Comparison of ENCODE assay signal across 1 cellular context in the genomic region with DNA sequence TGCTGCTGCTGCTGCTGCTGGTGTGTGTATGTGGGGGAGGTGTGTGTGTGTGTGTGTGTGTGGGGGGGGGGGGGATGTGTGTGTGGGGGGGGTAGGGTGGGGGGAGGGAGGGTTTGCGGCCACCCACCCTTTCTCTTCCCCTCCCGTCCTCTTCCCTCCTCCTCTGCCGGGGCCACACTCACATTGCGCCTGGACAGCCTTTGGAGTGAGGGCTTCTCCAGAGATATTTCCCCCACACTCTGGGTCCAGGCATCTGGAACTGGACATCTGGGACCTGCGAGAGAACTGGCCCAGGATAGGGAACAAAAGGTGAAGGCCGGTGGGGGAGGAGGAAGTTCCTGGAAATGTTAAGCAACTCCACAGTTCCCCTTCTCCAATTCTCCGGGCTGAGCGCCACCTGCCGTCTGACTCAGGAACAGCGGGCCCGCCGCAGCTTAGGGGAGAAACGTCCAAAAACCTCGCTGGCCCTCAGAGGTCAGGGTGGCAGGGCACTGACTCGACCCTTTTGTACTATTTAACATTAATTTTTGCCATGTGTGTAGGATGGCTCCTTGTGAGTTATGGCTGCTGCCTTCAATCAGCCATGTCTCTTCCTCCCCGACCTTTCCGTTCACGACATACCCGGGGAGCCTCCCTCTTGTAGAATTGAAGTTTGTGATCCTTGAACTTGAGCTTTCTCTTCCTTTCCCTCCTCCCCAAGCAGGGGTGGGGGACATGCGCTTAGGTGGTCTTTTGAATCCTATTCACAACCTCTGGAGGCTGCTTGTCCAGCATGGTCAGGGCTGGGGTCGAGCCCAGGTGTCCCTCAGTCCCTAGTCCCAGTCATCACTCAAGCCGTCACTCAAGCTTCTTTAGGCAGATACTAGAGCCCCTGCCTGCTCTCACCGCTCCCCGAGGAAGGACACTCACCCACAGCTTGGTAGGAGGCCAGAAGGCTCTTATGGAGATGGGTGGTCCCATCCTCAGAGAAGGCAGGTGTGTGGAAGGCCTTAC.
TF ChIP-seq lines count a peak whose summit lies in the region.

A gene with protein sequence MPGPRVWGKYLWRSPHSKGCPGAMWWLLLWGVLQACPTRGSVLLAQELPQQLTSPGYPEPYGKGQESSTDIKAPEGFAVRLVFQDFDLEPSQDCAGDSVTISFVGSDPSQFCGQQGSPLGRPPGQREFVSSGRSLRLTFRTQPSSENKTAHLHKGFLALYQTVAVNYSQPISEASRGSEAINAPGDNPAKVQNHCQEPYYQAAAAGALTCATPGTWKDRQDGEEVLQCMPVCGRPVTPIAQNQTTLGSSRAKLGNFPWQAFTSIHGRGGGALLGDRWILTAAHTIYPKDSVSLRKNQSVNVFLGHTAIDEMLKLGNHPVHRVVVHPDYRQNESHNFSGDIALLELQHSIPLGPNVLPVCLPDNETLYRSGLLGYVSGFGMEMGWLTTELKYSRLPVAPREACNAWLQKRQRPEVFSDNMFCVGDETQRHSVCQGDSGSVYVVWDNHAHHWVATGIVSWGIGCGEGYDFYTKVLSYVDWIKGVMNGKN (minus strand): TSS at position 287 of the 993 bp plus-strand sequence. CDS start 34 bp downstream, at position 253.

TF ChIP-seq in K562, 482 proteins besides CTCF, POLR2A, EP300 and RAD21 (continued from another document):
- TF ChIP-seq, protein P1, sequence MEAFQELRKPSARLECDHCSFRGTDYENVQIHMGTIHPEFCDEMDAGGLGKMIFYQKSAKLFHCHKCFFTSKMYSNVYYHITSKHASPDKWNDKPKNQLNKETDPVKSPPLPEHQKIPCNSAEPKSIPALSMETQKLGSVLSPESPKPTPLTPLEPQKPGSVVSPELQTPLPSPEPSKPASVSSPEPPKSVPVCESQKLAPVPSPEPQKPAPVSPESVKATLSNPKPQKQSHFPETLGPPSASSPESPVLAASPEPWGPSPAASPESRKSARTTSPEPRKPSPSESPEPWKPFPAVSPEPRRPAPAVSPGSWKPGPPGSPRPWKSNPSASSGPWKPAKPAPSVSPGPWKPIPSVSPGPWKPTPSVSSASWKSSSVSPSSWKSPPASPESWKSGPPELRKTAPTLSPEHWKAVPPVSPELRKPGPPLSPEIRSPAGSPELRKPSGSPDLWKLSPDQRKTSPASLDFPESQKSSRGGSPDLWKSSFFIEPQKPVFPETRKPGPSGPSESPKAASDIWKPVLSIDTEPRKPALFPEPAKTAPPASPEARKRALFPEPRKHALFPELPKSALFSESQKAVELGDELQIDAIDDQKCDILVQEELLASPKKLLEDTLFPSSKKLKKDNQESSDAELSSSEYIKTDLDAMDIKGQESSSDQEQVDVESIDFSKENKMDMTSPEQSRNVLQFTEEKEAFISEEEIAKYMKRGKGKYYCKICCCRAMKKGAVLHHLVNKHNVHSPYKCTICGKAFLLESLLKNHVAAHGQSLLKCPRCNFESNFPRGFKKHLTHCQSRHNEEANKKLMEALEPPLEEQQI (IDR thresholded peaks at IDR 0.05) = no peak
- TF ChIP-seq NUFIP1 (IDR thresholded peaks at IDR 0.05; ENCODE audit: partially characterized antibody) = no peak
- TF ChIP-seq, protein P2, sequence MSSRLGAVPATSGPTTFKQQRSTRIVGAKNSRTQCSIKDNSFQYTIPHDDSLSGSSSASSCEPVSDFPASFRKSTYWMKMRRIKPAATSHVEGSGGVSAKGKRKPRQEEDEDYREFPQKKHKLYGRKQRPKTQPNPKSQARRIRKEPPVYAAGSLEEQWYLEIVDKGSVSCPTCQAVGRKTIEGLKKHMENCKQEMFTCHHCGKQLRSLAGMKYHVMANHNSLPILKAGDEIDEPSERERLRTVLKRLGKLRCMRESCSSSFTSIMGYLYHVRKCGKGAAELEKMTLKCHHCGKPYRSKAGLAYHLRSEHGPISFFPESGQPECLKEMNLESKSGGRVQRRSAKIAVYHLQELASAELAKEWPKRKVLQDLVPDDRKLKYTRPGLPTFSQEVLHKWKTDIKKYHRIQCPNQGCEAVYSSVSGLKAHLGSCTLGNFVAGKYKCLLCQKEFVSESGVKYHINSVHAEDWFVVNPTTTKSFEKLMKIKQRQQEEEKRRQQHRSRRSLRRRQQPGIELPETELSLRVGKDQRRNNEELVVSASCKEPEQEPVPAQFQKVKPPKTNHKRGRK (tag; IDR thresholded peaks at IDR 0.05) = no peak
- peak; percentile 12; the same call in 1 of the 2 replicates for TF ChIP-seq CHD2 (IDR thresholded peaks at IDR 0.05; ENCODE audit: low read depth, low read length)
- peak; percentile 60 for TF ChIP-seq SMARCE1 (IDR thresholded peaks at IDR 0.05)
- TF ChIP-seq GATAD2B (IDR thresholded peaks at IDR 0.05; ENCODE audit: borderline replicate concordance) = peak; percentile 22; the same call in 1 of the 2 replicates
- TF ChIP-seq TAF9B (IDR thresholded peaks at IDR 0.05; ENCODE audit: partially characterized antibody) = peak; percentile 35
- TF ChIP-seq EGR1 (conservative IDR thresholded peaks at IDR 0.05) = peak; percentile 58
- no peak for TF ChIP-seq PTTG1 (tag; IDR thresholded peaks at IDR 0.05; ENCODE audit: low read depth)
- TF ChIP-seq CEBPG (CRISPR knock-in tag; IDR thresholded peaks at IDR 0.05) = peak; percentile 90
- peak; percentile 92 to 93 for TF ChIP-seq CEBPG (tag; conservative IDR thresholded peaks at IDR 0.05 in 1 of 2, IDR thresholded peaks at IDR 0.05 in 1 of 2)
- TF ChIP-seq, protein P3, sequence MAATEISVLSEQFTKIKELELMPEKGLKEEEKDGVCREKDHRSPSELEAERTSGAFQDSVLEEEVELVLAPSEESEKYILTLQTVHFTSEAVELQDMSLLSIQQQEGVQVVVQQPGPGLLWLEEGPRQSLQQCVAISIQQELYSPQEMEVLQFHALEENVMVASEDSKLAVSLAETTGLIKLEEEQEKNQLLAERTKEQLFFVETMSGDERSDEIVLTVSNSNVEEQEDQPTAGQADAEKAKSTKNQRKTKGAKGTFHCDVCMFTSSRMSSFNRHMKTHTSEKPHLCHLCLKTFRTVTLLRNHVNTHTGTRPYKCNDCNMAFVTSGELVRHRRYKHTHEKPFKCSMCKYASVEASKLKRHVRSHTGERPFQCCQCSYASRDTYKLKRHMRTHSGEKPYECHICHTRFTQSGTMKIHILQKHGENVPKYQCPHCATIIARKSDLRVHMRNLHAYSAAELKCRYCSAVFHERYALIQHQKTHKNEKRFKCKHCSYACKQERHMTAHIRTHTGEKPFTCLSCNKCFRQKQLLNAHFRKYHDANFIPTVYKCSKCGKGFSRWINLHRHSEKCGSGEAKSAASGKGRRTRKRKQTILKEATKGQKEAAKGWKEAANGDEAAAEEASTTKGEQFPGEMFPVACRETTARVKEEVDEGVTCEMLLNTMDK (IDR thresholded peaks at IDR 0.05; ENCODE audit: borderline replicate concordance, insufficient read depth, low read depth, low read length, poor library complexity, severe bottlenecking) = peak; percentile 54
- peak; percentile 79; the same call in 1 of the 2 replicates for TF ChIP-seq XRCC5 (IDR thresholded peaks at IDR 0.05; ENCODE audit: low read depth, low read length)
- peak in 1 of 2 experiments; percentile 58; a peak in 1 of 4 replicates for TF ChIP-seq SRF (CRISPR knock-in tag; IDR thresholded peaks at IDR 0.05)
- TF ChIP-seq TARDBP (IDR thresholded peaks at IDR 0.05) = peak; percentile 36; the same call in 1 of the 2 replicates
- peak in 1 of 2 experiments; percentile 68; a peak in 1 of 4 replicates for TF ChIP-seq ARNT (IDR thresholded peaks at IDR 0.05)
- peak; percentile 44; the same call in 1 of the 2 replicates for TF ChIP-seq NCOR1 (IDR thresholded peaks at IDR 0.05)
- TF ChIP-seq ATF7 (IDR thresholded peaks at IDR 0.05) = 0 out of 2 replicates have a peak, but pooled peaks have one; percentile 12
- peak; percentile 53; the same call in 1 of the 2 replicates for TF ChIP-seq EP400 (IDR thresholded peaks at IDR 0.05)
- TF ChIP-seq SOX6 (IDR thresholded peaks at IDR 0.05) = 0 out of 2 replicates have a peak, but pooled peaks have one; percentile 47
- no peak for TF ChIP-seq SRSF3 (IDR thresholded peaks at IDR 0.05; ENCODE audit: insufficient read depth, low read length)
- peak; percentile 18; the same call in 1 of the 2 replicates for TF ChIP-seq ETV1 (tag; conservative IDR thresholded peaks at IDR 0.05; ENCODE audit: low read depth)
- no peak for TF ChIP-seq FIP1L1 (IDR thresholded peaks at IDR 0.05; ENCODE audit: low read depth, low read length, poor library complexity, severe bottlenecking)
- peak; percentile 47; the same call in 1 of the 2 replicates for TF ChIP-seq MYC (IDR thresholded peaks at IDR 0.05; ENCODE audit: low read depth, low read length)
- no peak for TF ChIP-seq MYC (CRISPR knock-in tag; IDR thresholded peaks at IDR 0.05; ENCODE audit: borderline replicate concordance, low read depth)
- TF ChIP-seq ETV5 (CRISPR knock-in tag; IDR thresholded peaks at IDR 0.05; ENCODE audit: low read depth) = no peak
- TF ChIP-seq DPF2 (IDR thresholded peaks at IDR 0.05) = peak; percentile 62; the same call in 1 of the 2 replicates
- peak in 1 of 2 experiments; percentile 84; a peak in 3 of 4 replicates for TF ChIP-seq MAZ (CRISPR knock-in tag; conservative IDR thresholded peaks at IDR 0.05 in 1 of 2, IDR thresholded peaks at IDR 0.05 in 1 of 2)
- peak; percentile 59 for TF ChIP-seq ARID1B (IDR thresholded peaks at IDR 0.05)
- TF ChIP-seq, protein P4, sequence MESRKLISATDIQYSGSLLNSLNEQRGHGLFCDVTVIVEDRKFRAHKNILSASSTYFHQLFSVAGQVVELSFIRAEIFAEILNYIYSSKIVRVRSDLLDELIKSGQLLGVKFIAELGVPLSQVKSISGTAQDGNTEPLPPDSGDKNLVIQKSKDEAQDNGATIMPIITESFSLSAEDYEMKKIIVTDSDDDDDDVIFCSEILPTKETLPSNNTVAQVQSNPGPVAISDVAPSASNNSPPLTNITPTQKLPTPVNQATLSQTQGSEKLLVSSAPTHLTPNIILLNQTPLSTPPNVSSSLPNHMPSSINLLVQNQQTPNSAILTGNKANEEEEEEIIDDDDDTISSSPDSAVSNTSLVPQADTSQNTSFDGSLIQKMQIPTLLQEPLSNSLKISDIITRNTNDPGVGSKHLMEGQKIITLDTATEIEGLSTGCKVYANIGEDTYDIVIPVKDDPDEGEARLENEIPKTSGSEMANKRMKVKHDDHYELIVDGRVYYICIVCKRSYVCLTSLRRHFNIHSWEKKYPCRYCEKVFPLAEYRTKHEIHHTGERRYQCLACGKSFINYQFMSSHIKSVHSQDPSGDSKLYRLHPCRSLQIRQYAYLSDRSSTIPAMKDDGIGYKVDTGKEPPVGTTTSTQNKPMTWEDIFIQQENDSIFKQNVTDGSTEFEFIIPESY (CRISPR knock-in tag; IDR thresholded peaks at IDR 0.05) = no peak
- TF ChIP-seq MEIS2 (IDR thresholded peaks at IDR 0.05; ENCODE audit: partially characterized antibody) = peak; percentile 11
- no peak for TF ChIP-seq FOXJ2 (tag; IDR thresholded peaks at IDR 0.05)
- TF ChIP-seq, protein P5, sequence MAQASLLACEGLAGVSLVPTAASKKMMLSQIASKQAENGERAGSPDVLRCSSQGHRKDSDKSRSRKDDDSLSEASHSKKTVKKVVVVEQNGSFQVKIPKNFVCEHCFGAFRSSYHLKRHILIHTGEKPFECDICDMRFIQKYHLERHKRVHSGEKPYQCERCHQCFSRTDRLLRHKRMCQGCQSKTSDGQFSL (CRISPR knock-in tag; IDR thresholded peaks at IDR 0.05) = peak; percentile 94
- TF ChIP-seq, protein P5 (tag; IDR thresholded peaks at IDR 0.05) = peak in 1 of 2 experiments; percentile 99; a peak in 2 of 4 replicates
- TF ChIP-seq ADNP (tag; IDR thresholded peaks at IDR 0.05) = no peak
- peak; percentile 66 for TF ChIP-seq SMC3 (conservative IDR thresholded peaks at IDR 0.05; ENCODE audit: insufficient read depth, low read depth, low read length)
- no peak for TF ChIP-seq ZBTB8A (IDR thresholded peaks at IDR 0.05; ENCODE audit: partially characterized antibody)
- 0 out of 2 replicates have a peak, but pooled peaks have one; percentile 29 for TF ChIP-seq POLR2H (tag; IDR thresholded peaks at IDR 0.05; ENCODE audit: low read depth)
- TF ChIP-seq SP1 (CRISPR knock-in tag; IDR thresholded peaks at IDR 0.05) = no peak
TF ChIP-seq in K562: peak in this region for 61.
